Comparison of ENCODE assay signal across 36 cellular contexts in the genomic region with DNA sequence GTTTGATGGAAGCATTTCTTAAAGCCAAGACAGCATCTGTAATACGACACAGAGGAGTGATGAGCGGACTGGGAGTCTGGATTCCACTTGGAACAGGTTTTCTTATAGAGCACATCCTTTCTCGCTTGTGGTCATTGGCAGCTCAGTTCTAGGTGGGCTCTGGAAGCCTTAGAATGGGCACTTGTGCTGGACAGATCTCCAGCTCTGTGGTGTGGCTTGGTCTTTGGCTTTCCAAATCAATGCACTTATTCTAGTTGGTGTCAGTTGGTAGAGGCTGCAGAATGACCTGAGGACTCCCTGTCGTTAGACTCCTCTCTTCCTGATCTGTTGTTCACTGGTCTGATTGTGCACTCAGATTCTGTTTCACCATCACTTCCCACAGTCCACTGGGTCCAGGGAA.
"Had no signal": no experiment of that assay in that cellular context is flagged by ENCODE, and none has a peak within 500 bp of the region (broad histone marks: within the 10 kb centered on the region; RNA-seq: fewer than 3 reads in every experiment).

No MANE protein-coding gene starts in this region.

- H3K36me3 ChIP-seq: MG63 had no signal

- DNase-seq: Karpas-422, Kasumi-1, KBM-7, KG1, MG63, MM.1S, MV-4-11, NCI-H1048, NCI-H1092, NCI-H1092 treated with DMSO at 0.1 percent for 48 hours, NCI-H1105, NCI-H1105 treated with DMSO at 0.1 percent for 48 hours, NCI-H1417, NCI-H1417 treated with DMSO at 0.1 percent for 48 hours, NCI-H1436, NCI-H1436 treated with DMSO at 0.1 percent for 48 hours, NCI-H146, NCI-H1694, NCI-H1694 treated with DMSO at 0.1 percent for 48 hours, NCI-H187, NCI-H187 treated with DMSO at 0.1 percent for 48 hours, NCI-H1930, NCI-H2029, NCI-H2029 treated with DMSO at 0.1 percent for 48 hours, NCI-H2081, NCI-H2081 treated with DMSO at 0.1 percent for 48 hours, NCI-H2107, NCI-H2171, NCI-H2171 treated with DMSO at 0.1 percent for 48 hours, NCI-H2227 treated with DMSO at 0.1 percent for 48 hours, NCI-H226, NCI-H345, NCI-H446, NCI-H446 treated with DMSO at 0.1 percent for 48 hours, NCI-H510A had no signal

- H3K4me3 ChIP-seq: MG63 had no signal

- H3K27me3 ChIP-seq: MG63 had no signal

- H3K9me3 ChIP-seq: MG63 had no signal

- H3K27ac ChIP-seq: KMS-11 had no signal
